Comparison of ENCODE assay signal across 1 cellular context in the genomic region with DNA sequence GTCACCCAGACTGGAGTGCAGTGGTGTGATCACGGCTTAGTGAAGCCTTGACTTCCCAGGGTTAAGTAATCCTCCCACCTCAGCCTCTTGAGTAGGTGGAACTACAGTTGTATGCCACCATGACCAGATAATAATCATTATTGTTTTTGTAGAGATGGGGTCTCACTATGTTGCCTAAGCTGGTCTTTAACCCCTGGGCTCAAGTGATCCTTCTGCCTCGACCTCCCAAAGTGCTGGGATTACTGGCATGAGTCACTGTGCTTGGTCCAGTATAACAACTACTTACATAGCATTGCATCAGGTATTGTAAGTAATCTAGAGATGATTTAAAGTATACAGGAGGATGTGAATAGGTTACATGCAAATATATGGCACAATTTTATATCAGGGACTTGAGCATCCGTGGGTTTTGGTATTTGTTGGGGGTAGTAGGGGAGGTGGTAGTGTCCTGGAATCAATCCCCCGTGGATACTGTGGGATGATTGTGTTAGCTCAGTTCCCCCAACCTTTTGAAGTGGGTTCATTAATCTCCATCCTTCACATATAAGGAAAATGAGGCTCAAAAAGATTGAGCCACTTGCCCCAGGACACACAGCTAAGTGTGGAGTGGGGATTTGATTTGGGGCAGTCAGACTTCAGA.
TF ChIP-seq lines count a peak whose summit lies in the region.

No MANE protein-coding gene starts in this region.

TF ChIP-seq in K562, 482 proteins besides CTCF, POLR2A, EP300 and RAD21 (continued from another document):
- TF ChIP-seq, protein P1, sequence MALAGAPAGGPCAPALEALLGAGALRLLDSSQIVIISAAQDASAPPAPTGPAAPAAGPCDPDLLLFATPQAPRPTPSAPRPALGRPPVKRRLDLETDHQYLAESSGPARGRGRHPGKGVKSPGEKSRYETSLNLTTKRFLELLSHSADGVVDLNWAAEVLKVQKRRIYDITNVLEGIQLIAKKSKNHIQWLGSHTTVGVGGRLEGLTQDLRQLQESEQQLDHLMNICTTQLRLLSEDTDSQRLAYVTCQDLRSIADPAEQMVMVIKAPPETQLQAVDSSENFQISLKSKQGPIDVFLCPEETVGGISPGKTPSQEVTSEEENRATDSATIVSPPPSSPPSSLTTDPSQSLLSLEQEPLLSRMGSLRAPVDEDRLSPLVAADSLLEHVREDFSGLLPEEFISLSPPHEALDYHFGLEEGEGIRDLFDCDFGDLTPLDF (CRISPR knock-in tag; IDR thresholded peaks at IDR 0.05): no peak
- no peak for TF ChIP-seq ZNF24 (IDR thresholded peaks at IDR 0.05)
- TF ChIP-seq ZNF311 (CRISPR knock-in tag; IDR thresholded peaks at IDR 0.05): no peak
- TF ChIP-seq, protein P2, sequence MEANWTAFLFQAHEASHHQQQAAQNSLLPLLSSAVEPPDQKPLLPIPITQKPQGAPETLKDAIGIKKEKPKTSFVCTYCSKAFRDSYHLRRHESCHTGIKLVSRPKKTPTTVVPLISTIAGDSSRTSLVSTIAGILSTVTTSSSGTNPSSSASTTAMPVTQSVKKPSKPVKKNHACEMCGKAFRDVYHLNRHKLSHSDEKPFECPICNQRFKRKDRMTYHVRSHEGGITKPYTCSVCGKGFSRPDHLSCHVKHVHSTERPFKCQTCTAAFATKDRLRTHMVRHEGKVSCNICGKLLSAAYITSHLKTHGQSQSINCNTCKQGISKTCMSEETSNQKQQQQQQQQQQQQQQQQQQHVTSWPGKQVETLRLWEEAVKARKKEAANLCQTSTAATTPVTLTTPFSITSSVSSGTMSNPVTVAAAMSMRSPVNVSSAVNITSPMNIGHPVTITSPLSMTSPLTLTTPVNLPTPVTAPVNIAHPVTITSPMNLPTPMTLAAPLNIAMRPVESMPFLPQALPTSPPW (CRISPR knock-in tag; IDR thresholded peaks at IDR 0.05): no peak
- TF ChIP-seq BRF1 (IDR thresholded peaks at IDR 0.05; ENCODE audit: borderline replicate concordance, extremely low read depth, insufficient read length): no peak
- TF ChIP-seq ZNF121 (CRISPR knock-in tag; conservative IDR thresholded peaks at IDR 0.05): no peak
- TF ChIP-seq, protein P3, sequence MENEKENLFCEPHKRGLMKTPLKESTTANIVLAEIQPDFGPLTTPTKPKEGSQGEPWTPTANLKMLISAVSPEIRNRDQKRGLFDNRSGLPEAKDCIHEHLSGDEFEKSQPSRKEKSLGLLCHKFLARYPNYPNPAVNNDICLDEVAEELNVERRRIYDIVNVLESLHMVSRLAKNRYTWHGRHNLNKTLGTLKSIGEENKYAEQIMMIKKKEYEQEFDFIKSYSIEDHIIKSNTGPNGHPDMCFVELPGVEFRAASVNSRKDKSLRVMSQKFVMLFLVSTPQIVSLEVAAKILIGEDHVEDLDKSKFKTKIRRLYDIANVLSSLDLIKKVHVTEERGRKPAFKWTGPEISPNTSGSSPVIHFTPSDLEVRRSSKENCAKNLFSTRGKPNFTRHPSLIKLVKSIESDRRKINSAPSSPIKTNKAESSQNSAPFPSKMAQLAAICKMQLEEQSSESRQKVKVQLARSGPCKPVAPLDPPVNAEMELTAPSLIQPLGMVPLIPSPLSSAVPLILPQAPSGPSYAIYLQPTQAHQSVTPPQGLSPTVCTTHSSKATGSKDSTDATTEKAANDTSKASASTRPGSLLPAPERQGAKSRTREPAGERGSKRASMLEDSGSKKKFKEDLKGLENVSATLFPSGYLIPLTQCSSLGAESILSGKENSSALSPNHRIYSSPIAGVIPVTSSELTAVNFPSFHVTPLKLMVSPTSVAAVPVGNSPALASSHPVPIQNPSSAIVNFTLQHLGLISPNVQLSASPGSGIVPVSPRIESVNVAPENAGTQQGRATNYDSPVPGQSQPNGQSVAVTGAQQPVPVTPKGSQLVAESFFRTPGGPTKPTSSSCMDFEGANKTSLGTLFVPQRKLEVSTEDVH (IDR thresholded peaks at IDR 0.05; ENCODE audit: low read depth, partially characterized antibody): no peak
